In genomic region chr19:11964858-11965645, GRCh38 we compare ENCODE assay signal across 8 cellular contexts. TPM values are rescaled to one million over a fixed set of nuclear protein-coding genes. Genes with fewer than 3 reads are reported as not detected.
DNase-seq lines count a peak whose midpoint lies in the region; ATAC-seq and TF ChIP-seq lines count a peak whose summit lies in the region.

Gene ZNF763, plus strand, starts transcription at chr19:11965040. Its CDS starts 169 bp downstream, at chr19:11965209.

- peak; percentile 81 for DNase-seq in NCI-H748 (lab: John Stamatoyannopoulos, UW; ENCODE audit: unreplicated experiment)
- peak; percentile 92 to 94 for DNase-seq in activated CD4-positive, alpha-beta T cell treated with anti-CD3 and anti-CD28 coated beads, Interleukin-2, amount 50 U/mL, for 48 hours
- peak; percentile 55 to 74 for DNase-seq in dermis microvascular lymphatic vessel endothelial cell (ENCODE audit: low read depth in 2 of 2)
- peak; percentile 77 to 88 for DNase-seq in stimulated activated CD4-positive, alpha-beta T cell treated with anti-CD3 and anti-CD28 coated beads, Interleukin-2, amount 100 ng/mL, for 48 hours
- DNase-seq in NCI-H446 treated with DMSO at 0.1 percent for 48 hours (lab: John Stamatoyannopoulos, UW): no peak

- ATAC-seq in GM18861 (IDR thresholded peaks at IDR 0.05; ENCODE audit: unreplicated experiment) (peak; percentile 71), HG03097 (IDR thresholded peaks at IDR 0.05; ENCODE audit: low FRiP score, unreplicated experiment) (peak; percentile 89)

- no peaks in the 10 kb centered on the region for H3K27me3 ChIP-seq in liver (ENCODE audit: control insufficient read depth in 4 of 4, insufficient read depth in 4 of 4, low read length in 3 of 4)

- 6% methylated on average over 47 of the region's 47 CpGs for WGBS in liver

- peak within 1 kb of the TSS; percentile 76 to 92 for H3K27ac ChIP-seq in liver (ENCODE audit: low read depth in 1 of 2, low read length in 2 of 2)

- H3K4me3 ChIP-seq in liver (ENCODE audit: low read depth in 1 of 3, low read length in 3 of 3): peak within 1 kb of the TSS; percentile 65 to 76 (median 66)

- TF ChIP-seq CTCF in liver (IDR thresholded peaks at IDR 0.05; ENCODE audit: low read depth, low read length, missing input control): no peak

- TF ChIP-seq RAD21 in liver (IDR thresholded peaks at IDR 0.05): peak in 1 of 2 donors; percentile 13

- peaks cover 3 to 11% (median 6%) of the 10 kb centered on the region in 4 donors for H3K36me3 ChIP-seq in liver (ENCODE audit: control insufficient read depth in 4 of 4, insufficient read depth in 3 of 4, low read depth in 1 of 4, low read length in 3 of 4)

- peak within 1 kb of the TSS in 1 of 2 donors; percentile 21 for H3K9ac ChIP-seq in liver (ENCODE audit: low read depth in 1 of 2, low read length in 2 of 2)

- H3K4me1 ChIP-seq in liver (ENCODE audit: control insufficient read depth in 4 of 4, insufficient read depth in 4 of 4, low read length in 3 of 4): peaks cover 0 to 4% (median 2%) of the 10 kb centered on the region in 4 donors

- peaks cover 7 to 19% (median 9%) of the 10 kb centered on the region in 4 donors for H3K9me3 ChIP-seq in liver (ENCODE audit: control insufficient read depth in 4 of 4, low read length in 3 of 4)

TF ChIP-seq in liver, 16 proteins besides CTCF, POLR2A, EP300 and RAD21:
- TF ChIP-seq RXRA (IDR thresholded peaks at IDR 0.05) (peak in 1 of 2 donors; percentile 17), NR2F2 (IDR thresholded peaks at IDR 0.05) (peak; percentile 79), REST (IDR thresholded peaks at IDR 0.05) (no peak), TAF1 (conservative IDR thresholded peaks at IDR 0.05) (no peak), EGR1 (IDR thresholded peaks at IDR 0.05; ENCODE audit: low read depth in 2 of 2) (no peak), HNF4A (conservative IDR thresholded peaks at IDR 0.05) (no peak), ATF3 (IDR thresholded peaks at IDR 0.05) (no peak), FOXA1 (IDR thresholded peaks at IDR 0.05) (no peak), GABPA (IDR thresholded peaks at IDR 0.05 in 1 of 2, conservative IDR thresholded peaks at IDR 0.05 in 1 of 2) (no peak), SP1 (IDR thresholded peaks at IDR 0.05) (peak; percentile 56), ZBTB33 (IDR thresholded peaks at IDR 0.05) (no peak)

RNA-seq across cellular contexts. Expression of gene ZNF763, which starts in this region (rescaled TPM):
- total RNA-seq in dermis microvascular lymphatic vessel endothelial cell: 1.2 and 1.6 TPM in 2 replicates
- total RNA-seq in liver: 1 to 10 TPM; 1.3 TPM
- polyA plus RNA-seq in liver: under 1 TPM; 0.31 to 0.54 TPM
